ENCODE assay signal across 21 cellular contexts in the genomic region with DNA sequence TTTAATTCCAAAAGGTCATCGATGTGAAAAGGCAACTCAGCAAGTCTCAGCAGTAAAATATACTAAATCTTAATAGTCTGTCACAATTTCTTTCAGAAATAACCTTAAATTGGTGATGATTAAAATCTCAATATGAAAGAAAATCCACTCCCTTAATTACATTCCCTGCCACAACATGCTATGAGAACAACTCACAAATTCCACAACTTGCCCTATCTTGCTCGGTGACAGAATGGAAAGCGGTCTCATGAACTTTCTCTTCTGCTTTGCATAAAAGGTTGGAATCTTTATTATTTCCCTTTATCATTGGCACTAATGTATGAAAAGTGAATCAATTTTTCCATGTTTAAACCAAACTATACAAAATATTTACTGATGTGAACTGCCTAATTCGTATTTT.
"Had no signal": no experiment of that assay in that cellular context is flagged by ENCODE, and none has a peak within 500 bp of the region (broad histone marks: within the 10 kb centered on the region; RNA-seq: fewer than 3 reads in every experiment).

No MANE protein-coding gene starts in this region.

- H3K4me1 ChIP-seq: Peyer's patch had no signal

- H3K9me3 Mint-ChIP-seq: activated CD8-positive, alpha-beta T cell treated with anti-CD3 and anti-CD28 coated beads for 36 hours; activated naive CD4-positive, alpha-beta T cell treated with anti-CD3 and anti-CD28 coated beads, Interleukin-2, amount 10 ng/mL, durations not matched to agents 7 days and 5 days; activated naive CD8-positive, alpha-beta T cell treated with anti-CD3 and anti-CD28 coated beads for 36 hours; activated T-helper 2 cell treated with anti-CD3 and anti-CD28 coated beads, Interferon-gamma antibody, Interleukin-2, Interleukin-4, amounts not matched to agents 10 μg/mL and 5 μg/mL and 100 μg/mL, durations not matched to agents 14 hours and 24 hours and 36 hours; T-helper 1 cell treated with Interleukin-12 subunit alpha and Interleukin-12 subunit beta and Interleukin-4 antibody, amounts not matched to agents 30 μg/mL and 1 μg/mL, for 36 hours had no signal

- H3K4me1 Mint-ChIP-seq: activated naive CD4-positive, alpha-beta T cell treated with anti-CD3 and anti-CD28 coated beads, Interleukin-2, amount 10 ng/mL, durations not matched to agents 7 days and 5 days; activated naive CD8-positive, alpha-beta T cell treated with anti-CD3 and anti-CD28 coated beads for 36 hours had no signal

- H3K4me3 Mint-ChIP-seq: activated CD8-positive, alpha-beta T cell treated with anti-CD3 and anti-CD28 coated beads for 36 hours; activated naive CD4-positive, alpha-beta T cell treated with anti-CD3 and anti-CD28 coated beads, Interleukin-2, amount 10 ng/mL, durations not matched to agents 7 days and 5 days; activated naive CD8-positive, alpha-beta T cell treated with anti-CD3 and anti-CD28 coated beads for 36 hours; activated T-cell treated with anti-CD3 and anti-CD28 coated beads, Interleukin-2, amount 50 U/mL, for 72 hours; T-helper 1 cell treated with Interleukin-12 subunit alpha and Interleukin-12 subunit beta and Interleukin-4 antibody, amounts not matched to agents 30 μg/mL and 1 μg/mL, for 36 hours had no signal

- H3K36me3 ChIP-seq: MG63, Peyer's patch had no signal

- H3K27ac ChIP-seq: KMS-11, Peyer's patch had no signal

- H3K27me3 ChIP-seq: MG63, Peyer's patch had no signal

- H3K27ac Mint-ChIP-seq: activated CD8-positive, alpha-beta T cell treated with anti-CD3 and anti-CD28 coated beads for 36 hours; activated naive CD4-positive, alpha-beta T cell treated with anti-CD3 and anti-CD28 coated beads, Interleukin-2, amount 10 ng/mL, durations not matched to agents 7 days and 5 days; activated naive CD8-positive, alpha-beta T cell treated with anti-CD3 and anti-CD28 coated beads for 36 hours; activated T-cell treated with anti-CD3 and anti-CD28 coated beads, Interleukin-2, amount 50 U/mL, for 72 hours; activated T-helper 2 cell treated with anti-CD3 and anti-CD28 coated beads, Interferon-gamma antibody, Interleukin-2, Interleukin-4, amounts not matched to agents 10 μg/mL and 5 μg/mL and 100 μg/mL, durations not matched to agents 14 hours and 24 hours and 36 hours; T-helper 1 cell treated with Interleukin-12 subunit alpha and Interleukin-12 subunit beta and Interleukin-4 antibody, amounts not matched to agents 30 μg/mL and 1 μg/mL, for 36 hours had no signal

- ATAC-seq: activated CD4-positive, CD25-positive, alpha-beta regulatory T cell treated with anti-CD3 and anti-CD28 coated beads, Interleukin-2, amount 50 U/mL, for 24 hours; activated CD8-positive, alpha-beta T cell treated with anti-CD3 and anti-CD28 coated beads for 36 hours; activated T-cell treated with anti-CD3 and anti-CD28 coated beads, Interleukin-2, amount 50 U/mL, for 72 hours had no signal

- H3K4me3 ChIP-seq: MG63, Peyer's patch had no signal

- H3K27me3 Mint-ChIP-seq: activated CD8-positive, alpha-beta T cell treated with anti-CD3 and anti-CD28 coated beads for 36 hours; activated naive CD4-positive, alpha-beta T cell treated with anti-CD3 and anti-CD28 coated beads, Interleukin-2, amount 10 ng/mL, durations not matched to agents 7 days and 5 days; activated naive CD8-positive, alpha-beta T cell treated with anti-CD3 and anti-CD28 coated beads for 36 hours had no signal

- H3K36me3 Mint-ChIP-seq: activated naive CD4-positive, alpha-beta T cell treated with anti-CD3 and anti-CD28 coated beads, Interleukin-2, amount 10 ng/mL, durations not matched to agents 7 days and 5 days; activated naive CD8-positive, alpha-beta T cell treated with anti-CD3 and anti-CD28 coated beads for 36 hours had no signal

- DNase-seq: activated CD4-positive, alpha-beta T cell treated with anti-CD3 and anti-CD28 coated beads for 4 hours; activated CD8-positive, alpha-beta memory T cell treated with anti-CD3 and anti-CD28 coated beads, Interleukin-2, amount 50 U/mL, for 4 hours; activated CD8-positive, alpha-beta T cell treated with anti-CD3 and anti-CD28 coated beads for 36 hours; activated gamma-delta T cell treated with Interleukin-2 at 50 U/mL for 16 hours; activated naive CD4-positive, alpha-beta T cell treated with anti-CD3 and anti-CD28 coated beads, Interleukin-2, amount 10 ng/mL, durations not matched to agents 7 days and 5 days; activated naive CD8-positive, alpha-beta T cell treated with anti-CD3 and anti-CD28 coated beads for 36 hours; activated T-cell treated with anti-CD3 and anti-CD28 coated beads, Interleukin-2, amount 50 U/mL, for 72 hours; aorta; MG63; NCI-H1105; NCI-H1436; NCI-H1694 treated with DMSO at 0.1 percent for 48 hours; NCI-H2029 treated with DMSO at 0.1 percent for 48 hours; NCI-H510A treated with DMSO at 0.1 percent for 48 hours; NCI-H69; Peyer's patch; SHP77 treated with DMSO at 0.1 percent for 48 hours had no signal

- H3K9me3 ChIP-seq: MG63, Peyer's patch had no signal
